ENCODE assay signal across 1 cellular context in the genomic region with DNA sequence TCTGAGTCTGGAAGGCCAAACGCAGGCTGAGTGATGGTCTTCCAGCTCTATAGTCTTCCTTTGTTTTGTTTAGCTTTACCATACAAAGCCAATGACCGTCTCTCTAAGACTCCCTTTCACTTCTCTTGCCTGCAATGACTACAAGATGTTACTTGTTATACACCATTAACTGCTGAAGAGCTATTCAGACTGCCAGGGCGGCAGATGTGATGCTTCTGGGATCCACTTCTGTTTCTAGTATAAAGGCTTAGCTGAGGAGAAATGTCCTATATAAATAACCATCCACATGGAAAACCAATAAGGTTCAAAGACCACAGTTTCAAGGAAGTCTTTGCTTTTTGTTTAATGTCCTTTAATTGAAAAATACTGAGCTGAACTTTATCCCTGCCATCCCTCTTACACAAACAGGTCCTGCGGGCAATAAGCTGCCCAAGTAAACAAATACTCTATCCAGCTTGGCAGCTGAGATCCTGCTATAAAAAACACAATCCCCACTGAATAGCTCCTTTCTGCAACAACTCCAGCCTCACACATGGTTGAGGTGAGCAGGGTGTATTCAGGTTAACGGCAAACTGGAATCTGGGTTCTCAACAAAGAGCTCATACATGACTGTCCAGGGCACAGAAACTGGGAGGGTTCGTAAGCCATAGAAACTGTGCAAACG.
TF ChIP-seq lines count a peak whose summit lies in the region.

No MANE protein-coding gene starts in this region.

TF ChIP-seq in H1, 55 proteins besides CTCF, POLR2A, EP300 and RAD21 (continued from another document):
- TF ChIP-seq RNF2 (IDR thresholded peaks at IDR 0.05; ENCODE audit: borderline replicate concordance, low read depth, low read length, missing control alignments, poor library complexity, severe bottlenecking) (no peak), JUND (IDR thresholded peaks at IDR 0.05; ENCODE audit: low read length) (no peak), CHD2 (IDR thresholded peaks at IDR 0.05; ENCODE audit: low read length) (no peak), ASH2L (IDR thresholded peaks at IDR 0.05; ENCODE audit: low read length) (no peak), CHD1 (IDR thresholded peaks at IDR 0.05; ENCODE audit: low read depth, low read length) (no peak), GABPA (IDR thresholded peaks at IDR 0.05; ENCODE audit: borderline replicate concordance, insufficient read depth, low read length) (no peak), ATF3 (IDR thresholded peaks at IDR 0.05; ENCODE audit: insufficient read depth, low read depth, low read length) (no peak), EGR1 (IDR thresholded peaks at IDR 0.05; ENCODE audit: borderline replicate concordance, low read depth, low read length) (no peak), SIN3A (conservative IDR thresholded peaks at IDR 0.05 in 1 of 2, IDR thresholded peaks at IDR 0.05 in 1 of 2; ENCODE audit: low read depth in 1 of 2, low read length in 2 of 2) (no peak), PHF8 (conservative IDR thresholded peaks at IDR 0.05; ENCODE audit: low read depth, low read length) (no peak), SRF (IDR thresholded peaks at IDR 0.05; ENCODE audit: low read depth, low read length) (no peak), RXRA (IDR thresholded peaks at IDR 0.05; ENCODE audit: insufficient read depth, low read depth, low read length) (no peak), CBX8 (IDR thresholded peaks at IDR 0.05; ENCODE audit: borderline replicate concordance, low read depth, low read length) (no peak)
